In the genomic region with DNA sequence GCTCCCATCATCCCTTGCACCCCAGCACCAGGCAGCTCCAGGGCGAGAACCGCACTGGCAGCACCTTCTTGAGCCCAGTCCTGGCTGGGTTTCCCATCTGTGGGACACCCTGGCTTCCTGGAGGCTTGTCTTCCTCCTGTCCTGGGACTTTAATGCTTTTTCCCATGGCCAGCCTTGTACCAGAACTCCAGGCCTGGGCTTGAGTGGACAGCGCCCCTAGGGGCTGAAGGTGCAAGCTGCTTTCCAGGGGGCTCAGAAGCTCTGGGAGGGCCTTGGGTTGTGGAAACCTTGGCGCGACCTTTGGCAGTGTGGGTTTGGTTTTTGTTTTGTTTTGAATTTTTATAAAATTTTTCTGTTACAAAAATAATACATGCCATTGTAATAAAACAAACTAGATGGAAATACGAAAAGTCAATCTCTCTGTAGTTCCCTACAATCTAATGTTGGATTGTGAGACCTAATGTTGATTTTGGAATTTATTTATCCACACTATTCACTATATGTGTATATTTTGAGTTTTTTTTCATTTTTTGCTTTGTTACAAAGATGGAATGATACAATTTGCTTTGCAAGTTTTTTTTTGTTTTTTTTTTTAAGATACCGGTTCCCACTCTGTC, we compare ENCODE assay signal across 8 cellular contexts. TPM values are rescaled to one million over a fixed set of nuclear protein-coding genes. Genes with fewer than 3 reads are reported as not detected.
DNase-seq lines count a peak whose midpoint lies in the region; ATAC-seq, FAIRE-seq and TF ChIP-seq lines count a peak whose summit lies in the region.

No MANE protein-coding gene starts in this region.

- H3K27ac Mint-ChIP-seq in activated T-helper 1 cell treated with anti-CD3 and anti-CD28 coated beads, Interleukin-12 subunit alpha, Interleukin-12 subunit beta, Interleukin-2, Interleukin-4 antibody, amounts not matched to agents 30 ng/mL and 10 ng/mL and 1 ng/mL, durations not matched to agents 14 hours and 24 hours and 36 hours = no peak overlapping the region

- H3K4me3 ChIP-seq in A549 = no peak overlapping the region
- H3K4me3 ChIP-seq in heart right ventricle = no peak overlapping the region

- peaks cover 8% of the 10 kb centered on the region for H3K27me3 Mint-ChIP-seq in activated T-helper 1 cell treated with anti-CD3 and anti-CD28 coated beads, Interleukin-12 subunit alpha, Interleukin-12 subunit beta, Interleukin-2, Interleukin-4 antibody, amounts not matched to agents 30 ng/mL and 10 ng/mL and 1 ng/mL, durations not matched to agents 14 hours and 24 hours and 36 hours (ENCODE audit: insufficient read depth)

- H3K36me3 Mint-ChIP-seq in activated T-helper 1 cell treated with anti-CD3 and anti-CD28 coated beads, Interleukin-12 subunit alpha, Interleukin-12 subunit beta, Interleukin-2, Interleukin-4 antibody, amounts not matched to agents 30 ng/mL and 10 ng/mL and 1 ng/mL, durations not matched to agents 14 hours and 24 hours and 36 hours (ENCODE audit: low read depth) = no peaks in the 10 kb centered on the region

- FAIRE-seq in A549 (lab: Jason Lieb, UNC) = no peak

- no peak overlapping the region for H3K4me2 ChIP-seq in A549

- POLR2A ChIA-PET in A549 (lab: Yijun Ruan, JAX) = interaction anchor here (1.0 kb wide), 1 partner anchor 34 kb away, joined by 5 read pairs; a partner anchor contains a TSS

- no peaks in the 10 kb centered on the region for H3K4me1 Mint-ChIP-seq in activated T-helper 1 cell treated with anti-CD3 and anti-CD28 coated beads, Interleukin-12 subunit alpha, Interleukin-12 subunit beta, Interleukin-2, Interleukin-4 antibody, amounts not matched to agents 30 ng/mL and 10 ng/mL and 1 ng/mL, durations not matched to agents 14 hours and 24 hours and 36 hours (ENCODE audit: low read depth)

- H3K27me3 ChIP-seq in heart right ventricle = peaks cover 0 to 4% (median 0%) of the 10 kb centered on the region in 7 donors

- ATAC-seq in A549 = peak; percentile 87 to 97
- ATAC-seq in heart right ventricle = peak in 7 of 8 donors; percentile 33 to 82 (median 61)
- ATAC-seq in HG02981 (IDR thresholded peaks at IDR 0.05; ENCODE audit: unreplicated experiment) = no peak

- no peaks in the 10 kb centered on the region for H3K9me3 Mint-ChIP-seq in activated T-helper 1 cell treated with anti-CD3 and anti-CD28 coated beads, Interleukin-12 subunit alpha, Interleukin-12 subunit beta, Interleukin-2, Interleukin-4 antibody, amounts not matched to agents 30 ng/mL and 10 ng/mL and 1 ng/mL, durations not matched to agents 14 hours and 24 hours and 36 hours

- CTCF ChIA-PET in A549 (lab: Yijun Ruan, JAX) = interaction anchor here (0.6 to 3.3 kb wide), 17 partner anchors 8 to 620 kb away, joined by 3 to 13 read pairs (median 4); no protein-coding TSS in a partner anchor

- TF ChIP-seq EP300 in A549 (IDR thresholded peaks at IDR 0.05) = no peak

- DNase-seq in A549 (ENCODE audit: low read depth in 1 of 2, low spot score in 1 of 2) (peak; percentile 60 to 63), GM10266 (ENCODE audit: extremely low spot score) (peak; percentile 48), NOMO-1 (lab: John Stamatoyannopoulos, UW; ENCODE audit: unreplicated experiment in 2 of 2) (peak; percentile 19 to 21), heart right ventricle (peak; percentile 34 to 51), superior temporal gyrus (ENCODE audit: extremely low spot score) (no peak)
- peak; percentile 6 for DNase-seq in activated T-helper 1 cell treated with anti-CD3 and anti-CD28 coated beads, Interleukin-12 subunit alpha, Interleukin-12 subunit beta, Interleukin-2, Interleukin-4 antibody, amounts not matched to agents 30 ng/mL and 10 ng/mL and 1 ng/mL, durations not matched to agents 14 hours and 24 hours and 36 hours (ENCODE audit: low spot score)
- DNase-seq in stimulated activated CD4-positive, alpha-beta T cell treated with anti-CD3 and anti-CD28 coated beads, Interleukin-12 subunit alpha, Interleukin-12 subunit beta, amount 100 ng/mL, for 4 hours = peak; percentile 35

- TF ChIP-seq POLR2A in A549 (IDR thresholded peaks at IDR 0.05; ENCODE audit: low read length) = no peak

- H3K4me3 Mint-ChIP-seq in activated T-helper 1 cell treated with anti-CD3 and anti-CD28 coated beads, Interleukin-12 subunit alpha, Interleukin-12 subunit beta, Interleukin-2, Interleukin-4 antibody, amounts not matched to agents 30 ng/mL and 10 ng/mL and 1 ng/mL, durations not matched to agents 14 hours and 24 hours and 36 hours = no peak overlapping the region

- peak in 1 of 2 experiments; percentile 43; a peak in 2 of 5 replicates for TF ChIP-seq RAD21 in A549 (conservative IDR thresholded peaks at IDR 0.05 in 1 of 2, IDR thresholded peaks at IDR 0.05 in 1 of 2)

- TF ChIP-seq CTCF in A549 (IDR thresholded peaks at IDR 0.05) (peak; percentile 56), GM10266 (IDR thresholded peaks at IDR 0.05; ENCODE audit: control insufficient read depth, insufficient read depth, low read depth, missing control alignments) (peak; percentile 84), heart right ventricle (IDR thresholded peaks at IDR 0.05) (peak; percentile 35 to 85 (median 75))

- no peaks in the 10 kb centered on the region for H3K4me1 ChIP-seq in A549
- no peaks in the 10 kb centered on the region for H3K4me1 ChIP-seq in heart right ventricle

- H3K36me3 ChIP-seq in heart right ventricle = no peaks in the 10 kb centered on the region

- intact Hi-C loops in activated T-helper 1 cell treated with anti-CD3 and anti-CD28 coated beads, Interleukin-12 subunit alpha, Interleukin-12 subunit beta, Interleukin-2, Interleukin-4 antibody, amounts not matched to agents 30 ng/mL and 10 ng/mL and 1 ng/mL, durations not matched to agents 14 hours and 24 hours and 36 hours (cut with micrococcal nuclease) = no loop called here
- intact Hi-C loops in heart right ventricle (cut with DNase I) = no loop called here

- 56% methylated on average over 7 of the region's 7 CpGs for WGBS in A549 (ENCODE audit: missing lambda C conversion rate)
- WGBS in heart right ventricle, 2 donors = 43 to 48% methylated on average over 7 of the region's 7 CpGs

- no peaks in the 10 kb centered on the region for H3K9me3 ChIP-seq in A549
- no peaks in the 10 kb centered on the region for H3K9me3 ChIP-seq in heart right ventricle

- H3K27ac ChIP-seq in A549 (no peak overlapping the region), heart right ventricle (no peak overlapping the region)

TF ChIP-seq in A549, 52 proteins besides CTCF, POLR2A, EP300 and RAD21:
- TF ChIP-seq ESRRA (IDR thresholded peaks at IDR 0.05; ENCODE audit: borderline replicate concordance, low read length) (no peak), ZC3H11A (IDR thresholded peaks at IDR 0.05) (no peak), NFE2L2 (conservative IDR thresholded peaks at IDR 0.05; ENCODE audit: low read length) (no peak), KDM5A (IDR thresholded peaks at IDR 0.05) (no peak), HOXB13 (CRISPR knock-in tag; IDR thresholded peaks at IDR 0.05; ENCODE audit: low read depth) (no peak), TFCP2L1 (CRISPR knock-in tag; IDR thresholded peaks at IDR 0.05) (no peak)
- TF ChIP-seq, protein P1, sequence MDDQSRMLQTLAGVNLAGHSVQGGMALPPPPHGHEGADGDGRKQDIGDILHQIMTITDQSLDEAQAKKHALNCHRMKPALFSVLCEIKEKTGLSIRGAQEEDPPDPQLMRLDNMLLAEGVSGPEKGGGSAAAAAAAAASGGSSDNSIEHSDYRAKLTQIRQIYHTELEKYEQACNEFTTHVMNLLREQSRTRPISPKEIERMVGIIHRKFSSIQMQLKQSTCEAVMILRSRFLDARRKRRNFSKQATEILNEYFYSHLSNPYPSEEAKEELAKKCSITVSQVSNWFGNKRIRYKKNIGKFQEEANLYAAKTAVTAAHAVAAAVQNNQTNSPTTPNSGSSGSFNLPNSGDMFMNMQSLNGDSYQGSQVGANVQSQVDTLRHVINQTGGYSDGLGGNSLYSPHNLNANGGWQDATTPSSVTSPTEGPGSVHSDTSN (IDR thresholded peaks at IDR 0.05) = no peak

RNA-seq across cellular contexts. Expression of a gene that starts 33.8 kb away (rescaled TPM):
- polyA plus RNA-seq in A549 (2011; rRNA removed) (979 and 1,292 TPM in 2 replicates), A549 (2017; fragmentation: RNase III; extraction: RNeasy Plus Mini Kit Qiagen cat#74134 plus additional on column Dnase treatment) (1,260 to 1,335 TPM (median 1,329 TPM) in 3 replicates), heart right ventricle (1,000 to 10,000 TPM; 1,463 to 2,166 TPM)
- 858 and 1,073 TPM in 2 replicates for polyA plus RNA-seq in A549 (2012; cell fraction: cytosol; rRNA removed)
- 136 and 263 TPM in 2 replicates for polyA plus RNA-seq in A549 (2012; cell fraction: nucleus; rRNA removed)
- polyA minus RNA-seq in A549 (2011; rRNA and poly(A)+ RNA removed) = 305 and 306 TPM in 2 replicates
- total RNA-seq in activated T-helper 1 cell treated with anti-CD3 and anti-CD28 coated beads, Interleukin-12 subunit alpha, Interleukin-12 subunit beta, Interleukin-2, Interleukin-4 antibody, amounts not matched to agents 30 ng/mL and 10 ng/mL and 1 ng/mL, durations not matched to agents 14 hours and 24 hours and 36 hours = 1,058 and 1,119 TPM in 2 replicates
- 100 to 1,000 TPM; 577 to 756 (median 612) TPM for total RNA-seq in heart right ventricle
